Comparison of ENCODE assay signal across 1 cellular context in the genomic region with DNA sequence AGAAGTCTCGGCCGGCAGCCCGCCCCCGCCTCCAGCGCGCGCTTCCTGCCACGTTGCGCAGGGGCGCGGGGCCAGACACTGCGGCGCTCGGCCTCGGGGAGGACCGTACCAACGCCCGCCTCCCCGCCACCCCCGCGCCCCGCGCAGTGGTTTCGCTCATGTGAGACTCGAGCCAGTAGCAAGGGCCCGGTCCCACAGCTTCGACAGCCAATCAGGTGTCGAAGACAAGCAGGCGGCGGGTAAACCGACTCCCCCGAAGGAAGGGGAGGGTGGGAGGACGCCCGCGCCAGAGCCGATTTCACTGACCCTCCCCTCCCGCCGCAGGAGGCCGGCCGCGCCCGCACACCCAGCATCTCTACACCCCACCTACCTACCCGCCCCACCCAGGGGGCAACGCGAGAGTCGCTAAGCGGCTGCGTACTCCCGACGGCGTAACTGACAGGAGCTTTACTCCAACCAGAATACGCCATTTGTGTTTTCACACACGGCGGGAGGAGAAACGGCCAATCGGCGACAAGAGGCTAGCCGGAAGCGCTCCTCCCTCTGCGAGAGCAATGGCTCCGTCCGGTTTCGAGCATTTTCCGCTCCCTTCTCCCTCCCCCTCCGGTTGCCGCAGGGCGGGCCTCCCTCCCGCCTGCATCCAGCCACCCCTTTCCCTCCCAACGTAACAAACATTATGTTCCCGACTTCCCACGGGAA.
TF ChIP-seq lines count a peak whose summit lies in the region.

No MANE protein-coding gene starts in this region.

TF ChIP-seq in HEK293, 187 proteins besides CTCF, POLR2A, EP300 and RAD21 (continued from another document):
- TF ChIP-seq, protein P1, sequence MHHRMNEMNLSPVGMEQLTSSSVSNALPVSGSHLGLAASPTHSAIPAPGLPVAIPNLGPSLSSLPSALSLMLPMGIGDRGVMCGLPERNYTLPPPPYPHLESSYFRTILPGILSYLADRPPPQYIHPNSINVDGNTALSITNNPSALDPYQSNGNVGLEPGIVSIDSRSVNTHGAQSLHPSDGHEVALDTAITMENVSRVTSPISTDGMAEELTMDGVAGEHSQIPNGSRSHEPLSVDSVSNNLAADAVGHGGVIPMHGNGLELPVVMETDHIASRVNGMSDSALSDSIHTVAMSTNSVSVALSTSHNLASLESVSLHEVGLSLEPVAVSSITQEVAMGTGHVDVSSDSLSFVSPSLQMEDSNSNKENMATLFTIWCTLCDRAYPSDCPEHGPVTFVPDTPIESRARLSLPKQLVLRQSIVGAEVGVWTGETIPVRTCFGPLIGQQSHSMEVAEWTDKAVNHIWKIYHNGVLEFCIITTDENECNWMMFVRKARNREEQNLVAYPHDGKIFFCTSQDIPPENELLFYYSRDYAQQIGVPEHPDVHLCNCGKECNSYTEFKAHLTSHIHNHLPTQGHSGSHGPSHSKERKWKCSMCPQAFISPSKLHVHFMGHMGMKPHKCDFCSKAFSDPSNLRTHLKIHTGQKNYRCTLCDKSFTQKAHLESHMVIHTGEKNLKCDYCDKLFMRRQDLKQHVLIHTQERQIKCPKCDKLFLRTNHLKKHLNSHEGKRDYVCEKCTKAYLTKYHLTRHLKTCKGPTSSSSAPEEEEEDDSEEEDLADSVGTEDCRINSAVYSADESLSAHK (tag by site-specific recombination; IDR thresholded peaks at IDR 0.05): no peak
- TF ChIP-seq ZNF433 (tag by site-specific recombination; IDR thresholded peaks at IDR 0.05; ENCODE audit: low read depth) (no peak), ZNF169 (tag by site-specific recombination; IDR thresholded peaks at IDR 0.05) (no peak), ZNF16 (tag by site-specific recombination; IDR thresholded peaks at IDR 0.05; ENCODE audit: low read depth) (no peak), ZNF391 (tag by site-specific recombination; IDR thresholded peaks at IDR 0.05; ENCODE audit: borderline replicate concordance, low read depth) (peak; percentile 80; the same call in 1 of the 2 replicates)
- TF ChIP-seq, protein P2, sequence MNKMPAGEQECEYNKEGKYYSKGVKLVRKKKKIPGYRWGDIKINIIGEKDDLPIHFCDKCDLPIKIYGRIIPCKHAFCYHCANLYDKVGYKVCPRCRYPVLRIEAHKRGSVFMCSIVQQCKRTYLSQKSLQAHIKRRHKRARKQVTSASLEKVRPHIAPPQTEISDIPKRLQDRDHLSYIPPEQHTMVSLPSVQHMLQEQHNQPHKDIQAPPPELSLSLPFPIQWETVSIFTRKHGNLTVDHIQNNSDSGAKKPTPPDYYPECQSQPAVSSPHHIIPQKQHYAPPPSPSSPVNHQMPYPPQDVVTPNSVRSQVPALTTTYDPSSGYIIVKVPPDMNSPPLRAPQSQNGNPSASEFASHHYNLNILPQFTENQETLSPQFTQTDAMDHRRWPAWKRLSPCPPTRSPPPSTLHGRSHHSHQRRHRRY (tag by site-specific recombination; IDR thresholded peaks at IDR 0.05): peak; percentile 69; the same call in 1 of the 2 replicates
